In the genomic region with DNA sequence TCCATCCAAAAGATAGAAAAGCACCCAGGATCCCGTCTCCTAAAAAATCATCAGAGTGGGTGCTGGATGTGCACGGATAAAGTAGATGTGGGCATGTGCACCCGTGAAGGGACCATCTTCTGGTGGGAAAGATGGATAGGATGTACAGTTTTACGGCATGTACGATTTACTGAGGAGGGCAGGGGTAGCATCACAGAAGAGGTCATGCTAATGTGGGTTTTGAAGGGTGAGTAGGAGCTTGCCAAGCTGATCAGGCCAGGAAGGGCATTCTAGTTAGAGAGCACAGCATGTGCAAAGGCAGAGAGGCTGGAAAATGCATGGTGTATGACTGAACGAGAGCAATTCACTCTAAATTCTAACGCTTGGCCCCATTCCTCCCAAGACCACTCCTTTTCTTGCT, we compare ENCODE assay signal across 34 cellular contexts. TPM values are rescaled to one million over a fixed set of nuclear protein-coding genes. Genes with fewer than 3 reads are reported as not detected.
"Had no signal": no experiment of that assay in that cellular context is flagged by ENCODE, and none has a peak within 500 bp of the region (broad histone marks: within the 10 kb centered on the region; RNA-seq: fewer than 3 reads in every experiment).

No MANE protein-coding gene starts in this region.

- H3K9me3 Mint-ChIP-seq: activated CD4-positive, alpha-beta memory T cell treated with anti-CD3 and anti-CD28 coated beads for 36 hours; activated CD4-positive, alpha-beta T cell treated with anti-CD3 and anti-CD28 coated beads, Interleukin-2, amount 10 ng/mL, durations not matched to agents 24 days and 14 days; activated naive CD4-positive, alpha-beta T cell treated with anti-CD3 and anti-CD28 coated beads, Interleukin-2, amount 10 ng/mL, durations not matched to agents 7 days and 5 days; activated naive CD4-positive, alpha-beta T cell treated with anti-CD3 and anti-CD28 coated beads, Interleukin-2, amount 50 U/mL, for 72 hours; activated naive CD8-positive, alpha-beta T cell treated with anti-CD3 and anti-CD28 coated beads, Interleukin-2, amount 10 ng/mL, durations not matched to agents 7 days and 5 days; activated T-cell treated with anti-CD3 and anti-CD28 coated beads, Interleukin-2, amount 50 U/mL, for 24 hours; activated T-cell treated with anti-CD3 and anti-CD28 coated beads, Interleukin-2, amount 50 U/mL, for 72 hours; brain; central memory CD8-positive, alpha-beta T cell; dendritic cell treated with granulocyte-macrophage colony-stimulating factor and Interleukin-4, amounts not matched to agents 40 ng/mL and 50 ng/mL, for 4 days; endodermal cell had no signal

- H3K4me3 ChIP-seq: ascending aorta, breast epithelium, coronary artery, dorsolateral prefrontal cortex, esophagus squamous epithelium, gastrocnemius medialis, heart right ventricle had no signal

- H3K36me3 ChIP-seq: ascending aorta, breast epithelium, esophagus squamous epithelium, gastrocnemius medialis, heart right ventricle had no signal

- H3K4me1 Mint-ChIP-seq: activated CD4-positive, alpha-beta T cell treated with anti-CD3 and anti-CD28 coated beads for 36 hours; activated CD8-positive, alpha-beta memory T cell treated with anti-CD3 and anti-CD28 coated beads, Interleukin-2, amount 10 ng/mL, durations not matched to agents 7 days and 5 days; endodermal cell had no signal

- H3K4me1 ChIP-seq: ascending aorta, breast epithelium had no signal

- H3K36me3 Mint-ChIP-seq: activated CD4-positive, alpha-beta memory T cell treated with anti-CD3 and anti-CD28 coated beads for 36 hours; activated CD8-positive, alpha-beta memory T cell treated with anti-CD3 and anti-CD28 coated beads, Interleukin-2, amount 10 ng/mL, durations not matched to agents 7 days and 5 days; activated naive CD4-positive, alpha-beta T cell treated with anti-CD3 and anti-CD28 coated beads, Interleukin-2, amount 10 ng/mL, durations not matched to agents 7 days and 5 days; activated naive CD4-positive, alpha-beta T cell treated with anti-CD3 and anti-CD28 coated beads, Interleukin-2, amount 50 U/mL, for 72 hours; activated naive CD8-positive, alpha-beta T cell treated with anti-CD3 and anti-CD28 coated beads, Interleukin-2, amount 10 ng/mL, durations not matched to agents 7 days and 5 days; brain had no signal

- DNase-seq: activated CD4-positive, alpha-beta memory T cell treated with anti-CD3 and anti-CD28 coated beads for 36 hours; activated CD4-positive, alpha-beta T cell treated with anti-CD3 and anti-CD28 coated beads for 36 hours; activated CD4-positive, alpha-beta T cell treated with anti-CD3 and anti-CD28 coated beads, Interleukin-2, amount 10 ng/mL, durations not matched to agents 24 days and 14 days; activated CD4-positive, CD25-positive, alpha-beta regulatory T cell; activated CD4-positive, CD25-positive, alpha-beta regulatory T cell treated with anti-CD3 and anti-CD28 coated beads, Interleukin-2, amount 50 U/mL, for 72 hours; activated CD8-positive, alpha-beta memory T cell treated with anti-CD3 and anti-CD28 coated beads, Interleukin-2, amount 10 ng/mL, durations not matched to agents 7 days and 5 days; activated CD8-positive, alpha-beta memory T cell treated with anti-CD3 and anti-CD28 coated beads, Interleukin-2, amount 50 U/mL, for 48 hours; activated CD8-positive, alpha-beta T cell treated with anti-CD3 and anti-CD28 coated beads, Interleukin-2, amount 10 ng/mL, durations not matched to agents 7 days and 5 days; activated gamma-delta T cell; activated naive CD4-positive, alpha-beta T cell; activated naive CD4-positive, alpha-beta T cell treated with anti-CD3 and anti-CD28 coated beads, Interleukin-2, amount 10 ng/mL, durations not matched to agents 7 days and 5 days; activated naive CD8-positive, alpha-beta T cell treated with anti-CD3 and anti-CD28 coated beads, Interleukin-2, amount 10 ng/mL, durations not matched to agents 7 days and 5 days; activated T-cell treated with anti-CD3 and anti-CD28 coated beads for 4 hours; activated T-cell treated with anti-CD3 and anti-CD28 coated beads, Interleukin-2, amount 50 U/mL, for 24 hours; activated T-cell treated with anti-CD3 and anti-CD28 coated beads, Interleukin-2, amount 50 U/mL, for 72 hours; dorsolateral prefrontal cortex; effector memory CD4-positive, alpha-beta T cell; endodermal cell; esophagus squamous epithelium; gastrocnemius medialis; glutamatergic neuron; heart right ventricle; T-helper 2 cell had no signal

- H3K27ac Mint-ChIP-seq: activated CD4-positive, alpha-beta memory T cell treated with anti-CD3 and anti-CD28 coated beads for 36 hours; activated CD4-positive, alpha-beta T cell treated with anti-CD3 and anti-CD28 coated beads for 36 hours; activated CD4-positive, alpha-beta T cell treated with anti-CD3 and anti-CD28 coated beads, Interleukin-2, amount 10 ng/mL, durations not matched to agents 24 days and 14 days; activated CD8-positive, alpha-beta memory T cell treated with anti-CD3 and anti-CD28 coated beads, Interleukin-2, amount 10 ng/mL, durations not matched to agents 7 days and 5 days; activated CD8-positive, alpha-beta T cell treated with anti-CD3 and anti-CD28 coated beads, Interleukin-2, amount 10 ng/mL, durations not matched to agents 7 days and 5 days; activated naive CD4-positive, alpha-beta T cell treated with anti-CD3 and anti-CD28 coated beads, Interleukin-2, amount 10 ng/mL, durations not matched to agents 7 days and 5 days; activated naive CD4-positive, alpha-beta T cell treated with anti-CD3 and anti-CD28 coated beads, Interleukin-2, amount 50 U/mL, for 72 hours; activated naive CD8-positive, alpha-beta T cell treated with anti-CD3 and anti-CD28 coated beads, Interleukin-2, amount 10 ng/mL, durations not matched to agents 7 days and 5 days; activated T-cell treated with anti-CD3 and anti-CD28 coated beads, Interleukin-2, amount 50 U/mL, for 24 hours; activated T-cell treated with anti-CD3 and anti-CD28 coated beads, Interleukin-2, amount 50 U/mL, for 72 hours; brain; dendritic cell treated with granulocyte-macrophage colony-stimulating factor and Interleukin-4, amounts not matched to agents 40 ng/mL and 50 ng/mL, for 4 days; endodermal cell had no signal

- H3K27ac ChIP-seq: ascending aorta, breast epithelium, coronary artery, dorsolateral prefrontal cortex, esophagus squamous epithelium, gastrocnemius medialis, heart right ventricle had no signal

- H3K4me3 Mint-ChIP-seq: activated CD4-positive, alpha-beta memory T cell treated with anti-CD3 and anti-CD28 coated beads for 36 hours; activated CD4-positive, alpha-beta T cell treated with anti-CD3 and anti-CD28 coated beads for 36 hours; activated CD4-positive, alpha-beta T cell treated with anti-CD3 and anti-CD28 coated beads, Interleukin-2, amount 10 ng/mL, durations not matched to agents 24 days and 14 days; activated CD8-positive, alpha-beta memory T cell treated with anti-CD3 and anti-CD28 coated beads, Interleukin-2, amount 10 ng/mL, durations not matched to agents 7 days and 5 days; activated CD8-positive, alpha-beta T cell treated with anti-CD3 and anti-CD28 coated beads, Interleukin-2, amount 10 ng/mL, durations not matched to agents 7 days and 5 days; activated naive CD4-positive, alpha-beta T cell treated with anti-CD3 and anti-CD28 coated beads, Interleukin-2, amount 10 ng/mL, durations not matched to agents 7 days and 5 days; activated naive CD8-positive, alpha-beta T cell treated with anti-CD3 and anti-CD28 coated beads, Interleukin-2, amount 10 ng/mL, durations not matched to agents 7 days and 5 days; activated T-cell treated with anti-CD3 and anti-CD28 coated beads, Interleukin-2, amount 50 U/mL, for 24 hours; activated T-cell treated with anti-CD3 and anti-CD28 coated beads, Interleukin-2, amount 50 U/mL, for 72 hours; brain; central memory CD8-positive, alpha-beta T cell; dendritic cell treated with granulocyte-macrophage colony-stimulating factor and Interleukin-4, amounts not matched to agents 40 ng/mL and 50 ng/mL, for 4 days; endodermal cell had no signal

- H3K9me3 ChIP-seq: ascending aorta, breast epithelium, esophagus squamous epithelium, gastrocnemius medialis, heart right ventricle had no signal

- H3K27me3 ChIP-seq: ascending aorta, gastrocnemius medialis had no signal

- H3K27me3 Mint-ChIP-seq: activated CD4-positive, alpha-beta T cell treated with anti-CD3 and anti-CD28 coated beads for 36 hours; activated CD8-positive, alpha-beta memory T cell treated with anti-CD3 and anti-CD28 coated beads, Interleukin-2, amount 10 ng/mL, durations not matched to agents 7 days and 5 days had no signal

RNA-seq across cellular contexts. Expression of gene CRHR2, which starts 7.8 kb away (rescaled TPM):
- total RNA-seq: activated CD4-positive, alpha-beta T cell treated with anti-CD3 and anti-CD28 coated beads for 36 hours; activated CD4-positive, alpha-beta T cell treated with anti-CD3 and anti-CD28 coated beads, Interleukin-2, amount 10 ng/mL, durations not matched to agents 24 days and 14 days; activated CD8-positive, alpha-beta memory T cell treated with anti-CD3 and anti-CD28 coated beads for 36 hours; activated CD8-positive, alpha-beta memory T cell treated with anti-CD3 and anti-CD28 coated beads, Interleukin-2, amount 10 ng/mL, durations not matched to agents 7 days and 5 days; activated CD8-positive, alpha-beta T cell treated with anti-CD3 and anti-CD28 coated beads, Interleukin-2, amount 10 ng/mL, durations not matched to agents 7 days and 5 days; activated naive CD4-positive, alpha-beta T cell treated with anti-CD3 and anti-CD28 coated beads, Interleukin-2, amount 50 U/mL, for 72 hours; activated naive CD8-positive, alpha-beta T cell treated with anti-CD3 and anti-CD28 coated beads, Interleukin-2, amount 10 ng/mL, durations not matched to agents 7 days and 5 days; activated T-cell treated with anti-CD3 and anti-CD28 coated beads, Interleukin-2, amount 50 U/mL, for 72 hours; endodermal cell; fibroblast of lung; fibroblast of villous mesenchyme; T-helper 1 cell treated with Interleukin-12 subunit alpha and Interleukin-12 subunit beta and Interleukin-4 antibody, amounts not matched to agents 30 ng/mL and 1 ng/mL, for 36 hours had no signal
- polyA plus RNA-seq: fibroblast of lung had no signal
